ENCODE assay signal across 18 cellular contexts in genomic region chr1:165755393-165756010, GRCh38. TPM values are rescaled to one million over a fixed set of nuclear protein-coding genes. Genes with fewer than 3 reads are reported as not detected.
A peak's percentile ranks its signal among the peaks of the same experiment; 100 is the strongest.
DNase-seq lines count a peak whose midpoint lies in the region; ATAC-seq, FAIRE-seq and TF ChIP-seq lines count a peak whose summit lies in the region.
"Had no signal": no experiment of that assay in that cellular context is flagged by ENCODE, and none has a peak within 500 bp of the region (broad histone marks: within the 10 kb centered on the region; RNA-seq: fewer than 3 reads in every experiment).

No MANE protein-coding gene starts in this region.

- POLR2A ChIA-PET in K562 (lab: Yijun Ruan, JAX) = interaction anchor here (1.3 to 2.1 kb wide), 2 partner anchors 11 to 14 kb away, joined by 4 to 7 read pairs; partner anchors contain the start of gene TMCO1

- H3K4ac ChIP-seq in neuronal stem cell (ENCODE audit: low read length) = no peak overlapping the region

- H3K27me3 Mint-ChIP-seq in activated naive CD8-positive, alpha-beta T cell = no peaks in the 10 kb centered on the region
- H3K27me3 Mint-ChIP-seq in activated naive CD8-positive, alpha-beta T cell treated with anti-CD3 and anti-CD28 coated beads, Interleukin-2, amount 50 U/mL, for 24 hours = no peaks in the 10 kb centered on the region
- H3K27me3 Mint-ChIP-seq: B cell had no signal

- no peak overlapping the region for H2BK12ac ChIP-seq in neuronal stem cell (ENCODE audit: low read length)

- in situ Hi-C loops in K562 (cut with MboI) = no loop called here

- peaks cover 46% of the 10 kb centered on the region for H3K4me1 ChIP-seq in KMS-11 (ENCODE audit: low read depth, poor library complexity, severe bottlenecking)
- no peaks in the 10 kb centered on the region for H3K4me1 ChIP-seq in K562 (replicated peaks in 1 of 2; ENCODE audit: control insufficient read depth in 2 of 2, insufficient read depth in 2 of 2, low read length in 2 of 2)
- no peaks in the 10 kb centered on the region for H3K4me1 ChIP-seq in psoas muscle
- no peaks in the 10 kb centered on the region for H3K4me1 ChIP-seq in neuronal stem cell (ENCODE audit: control insufficient read depth in 2 of 2, insufficient read depth in 1 of 2, low read depth in 1 of 2, low read length in 2 of 2)

- H3K79me1 ChIP-seq in neuronal stem cell (ENCODE audit: low read depth, low read length) = no peaks in the 10 kb centered on the region

- TF ChIP-seq POLR2A in K562 (conservative IDR thresholded peaks at IDR 0.05) = no peak

- H3K9me3 ChIP-seq in K562 (replicated peaks; ENCODE audit: control insufficient read depth, insufficient read depth, low read depth, low read length) = no peaks in the 10 kb centered on the region
- H3K9me3 ChIP-seq in psoas muscle = no peaks in the 10 kb centered on the region
- no peaks in the 10 kb centered on the region for H3K9me3 ChIP-seq in neuronal stem cell (replicated peaks in 1 of 2; ENCODE audit: control insufficient read depth in 2 of 2, insufficient read depth in 1 of 2, low read depth in 1 of 2, low read length in 2 of 2)

- no peak overlapping the region for H3K9ac ChIP-seq in KMS-11
- no peak overlapping the region for H3K9ac ChIP-seq in K562 (ENCODE audit: insufficient read depth in 1 of 2, low read depth in 2 of 2, low read length in 2 of 2)
- no peak overlapping the region for H3K9ac ChIP-seq in neuronal stem cell (ENCODE audit: low read depth, low read length, poor library complexity)

- H4K20me1 ChIP-seq in KMS-11 (ENCODE audit: insufficient read depth) (peaks cover 4% of the 10 kb centered on the region; the same call in 1 of the 2 replicates), K562 (replicated peaks; ENCODE audit: control insufficient read depth, insufficient read depth, low read length) (no peaks in the 10 kb centered on the region)

- no peak overlapping the region for H3K14ac ChIP-seq in neuronal stem cell (ENCODE audit: low read length)

- no peak for ATAC-seq in activated naive CD8-positive, alpha-beta T cell treated with anti-CD3 and anti-CD28 coated beads, Interleukin-2, amount 50 U/mL, for 24 hours
- ATAC-seq in K562 (peak; percentile 61), psoas muscle (no peak)
- ATAC-seq: CD8-positive, alpha-beta T cell had no signal

- no peaks in the 10 kb centered on the region for H3K9me3 Mint-ChIP-seq in activated naive CD8-positive, alpha-beta T cell (ENCODE audit: low read depth)
- H3K9me3 Mint-ChIP-seq in activated naive CD8-positive, alpha-beta T cell treated with anti-CD3 and anti-CD28 coated beads, Interleukin-2, amount 50 U/mL, for 24 hours = no peaks in the 10 kb centered on the region
- H3K9me3 Mint-ChIP-seq: CD8-positive, alpha-beta T cell; HFFc6 had no signal

- H3K27ac Mint-ChIP-seq in activated naive CD8-positive, alpha-beta T cell = peak overlapping the region; percentile 34
- H3K27ac Mint-ChIP-seq in activated naive CD8-positive, alpha-beta T cell treated with anti-CD3 and anti-CD28 coated beads, Interleukin-2, amount 50 U/mL, for 24 hours = no peak overlapping the region
- H3K27ac Mint-ChIP-seq: B cell; CD8-positive, alpha-beta T cell; HFFc6 had no signal

- peaks cover 36% of the 10 kb centered on the region for H3K79me2 ChIP-seq in KMS-11 (ENCODE audit: insufficient read depth, low read depth)
- H3K79me2 ChIP-seq in K562 (ENCODE audit: control insufficient read depth, insufficient read depth, low read length) = peaks cover 18% of the 10 kb centered on the region; the same call in 2 of the 3 replicates

- no peak overlapping the region for H2BK5ac ChIP-seq in neuronal stem cell (ENCODE audit: low read length)

- H3K27me3 ChIP-seq in KMS-11 (ENCODE audit: insufficient read depth, low read depth) (no peaks in the 10 kb centered on the region), K562 (ENCODE audit: control insufficient read depth in 2 of 2, insufficient read depth in 2 of 2, low read length in 2 of 2) (no peaks in the 10 kb centered on the region; a peak in 1 of 5 replicates), psoas muscle (ENCODE audit: insufficient read depth in 3 of 3, low read length in 2 of 3) (no peaks in the 10 kb centered on the region), neuronal stem cell (ENCODE audit: control insufficient read depth in 3 of 3, insufficient read depth in 3 of 3, low read depth in 1 of 3, low read length in 3 of 3) (no peaks in the 10 kb centered on the region), H7 (ENCODE audit: control insufficient read depth, insufficient read depth, low read length) (no peaks in the 10 kb centered on the region)

- H2AK5ac ChIP-seq in neuronal stem cell (ENCODE audit: low read depth, low read length) = no peak overlapping the region

- no peaks in the 10 kb centered on the region for H3K9me1 ChIP-seq in K562 (ENCODE audit: control insufficient read depth, insufficient read depth, low read length)

- no peak overlapping the region for H4K91ac ChIP-seq in neuronal stem cell (ENCODE audit: low read depth, low read length, poor library complexity)

- no peak overlapping the region for H3K23ac ChIP-seq in neuronal stem cell (ENCODE audit: low read depth, low read length, poor library complexity)

- no peak overlapping the region for H2BK15ac ChIP-seq in neuronal stem cell (ENCODE audit: low read length)

- H3K36me3 ChIP-seq in KMS-11 (ENCODE audit: insufficient read depth) (peaks cover 6% of the 10 kb centered on the region; the same call in 1 of the 2 replicates), K562 (ENCODE audit: control insufficient read depth, insufficient read depth, low read length) (peaks cover 62% of the 10 kb centered on the region), psoas muscle (ENCODE audit: insufficient read depth in 1 of 2, low read depth in 1 of 2) (peaks cover 10 to 65% of the 10 kb centered on the region in 2 donors), neuronal stem cell (replicated peaks in 1 of 2; ENCODE audit: control insufficient read depth in 2 of 2, insufficient read depth in 2 of 2, low read length in 2 of 2) (peaks cover 0 to 53% of the 10 kb centered on the region in 2 donors), H7 (replicated peaks; ENCODE audit: control insufficient read depth, insufficient read depth, low read length) (no peaks in the 10 kb centered on the region; the same call in none of the 2 replicates)

- H2AFZ ChIP-seq in KMS-11 (ENCODE audit: low read depth) (no peak overlapping the region), K562 (ENCODE audit: low read depth, low read length) (no peak overlapping the region), neuronal stem cell (ENCODE audit: low read length) (no peak overlapping the region)

- intact Hi-C loops in K562 (cut with micrococcal nuclease) = no loop called here
- intact Hi-C loops in psoas muscle (cut with DNase I) = loop anchor here in 1 of 2 donors (1.0 kb wide), 1 partner anchor 24 kb away; no protein-coding TSS in a partner anchor

- no peak overlapping the region for H3K18ac ChIP-seq in neuronal stem cell (ENCODE audit: low read length)

- CTCF ChIA-PET in K562 (lab: Yijun Ruan, JAX; ENCODE audit: low intra/inter-chr PET ratio) = no interaction called here

- H3K36me3 Mint-ChIP-seq in activated naive CD8-positive, alpha-beta T cell = peaks cover 7% of the 10 kb centered on the region
- peaks cover 32% of the 10 kb centered on the region for H3K36me3 Mint-ChIP-seq in activated naive CD8-positive, alpha-beta T cell treated with anti-CD3 and anti-CD28 coated beads, Interleukin-2, amount 50 U/mL, for 24 hours (ENCODE audit: low read depth)

- no peak for TF ChIP-seq RAD21 in K562 (CRISPR knock-in tag; conservative IDR thresholded peaks at IDR 0.05 in 1 of 2, IDR thresholded peaks at IDR 0.05 in 1 of 2)

- no peak overlapping the region for H2BK120ac ChIP-seq in neuronal stem cell (ENCODE audit: low read depth, low read length)

- H3K4me2 ChIP-seq in KMS-11 (peak overlapping the region; percentile 56), K562 (ENCODE audit: insufficient read depth, low read length) (no peak overlapping the region), neuronal stem cell (ENCODE audit: insufficient read depth, low read length, poor library complexity, severe bottlenecking) (no peak overlapping the region)

- TF ChIP-seq CTCF in KMS-11 (conservative IDR thresholded peaks at IDR 0.05; ENCODE audit: low read depth, low read length) (no peak), K562 (IDR thresholded peaks at IDR 0.05 in 2 of 3, conservative IDR thresholded peaks at IDR 0.05 in 1 of 3; ENCODE audit: insufficient read depth in 2 of 3, low read depth in 1 of 3, low read length in 3 of 3) (no peak), psoas muscle (IDR thresholded peaks at IDR 0.05) (no peak)

- TF ChIP-seq EP300 in K562 (IDR thresholded peaks at IDR 0.05; ENCODE audit: low read length) = no peak

- H3K4me1 Mint-ChIP-seq in activated naive CD8-positive, alpha-beta T cell (ENCODE audit: low read depth) = peaks cover 26% of the 10 kb centered on the region
- H3K4me1 Mint-ChIP-seq in activated naive CD8-positive, alpha-beta T cell treated with anti-CD3 and anti-CD28 coated beads, Interleukin-2, amount 50 U/mL, for 24 hours = peaks cover 20% of the 10 kb centered on the region

- DNase-seq in activated naive CD8-positive, alpha-beta T cell treated with anti-CD3 and anti-CD28 coated beads, Interleukin-2, amount 50 U/mL, for 24 hours = no peak
- DNase-seq in K562 (ENCODE audit: extremely low read depth in 1 of 4, low spot score in 3 of 4) = no peak
- DNase-seq in psoas muscle = no peak
- DNase-seq in neuronal stem cell (ENCODE audit: low spot score) = no peak
- DNase-seq in H7 = no peak
- DNase-seq: CD8-positive, alpha-beta T cell; GOT3; HFFc6; Karpas-422; NCI-H2029; NCI-H2171 treated with DMSO at 0.1 percent for 48 hours; NCI-H510A; NCI-H82; SHP77 treated with DMSO at 0.1 percent for 48 hours had no signal

- H3K4me3 ChIP-seq in KMS-11 (IDR thresholded peaks at IDR 0.05; ENCODE audit: insufficient read depth, low read depth, low read length) (no peak overlapping the region), K562 (no peak overlapping the region), psoas muscle (no peak overlapping the region), neuronal stem cell (ENCODE audit: low read length in 2 of 2) (no peak overlapping the region), H7 (ENCODE audit: insufficient read depth, low read depth, low read length) (no peak overlapping the region)

- no peak overlapping the region; the same call in 1 of the 2 replicates for H3K27ac ChIP-seq in KMS-11
- no peak overlapping the region for H3K27ac ChIP-seq in K562 (ENCODE audit: extremely low read depth, low read depth, low read length)
- no peak overlapping the region for H3K27ac ChIP-seq in psoas muscle
- no peak overlapping the region for H3K27ac ChIP-seq in neuronal stem cell (replicated peaks; ENCODE audit: low read length)

- no peak overlapping the region for H3K4me3 Mint-ChIP-seq in activated naive CD8-positive, alpha-beta T cell
- H3K4me3 Mint-ChIP-seq in activated naive CD8-positive, alpha-beta T cell treated with anti-CD3 and anti-CD28 coated beads, Interleukin-2, amount 50 U/mL, for 24 hours = no peak overlapping the region
- H3K4me3 Mint-ChIP-seq: B cell; CD8-positive, alpha-beta T cell; HFFc6 had no signal

- no peak overlapping the region for H4K8ac ChIP-seq in neuronal stem cell (ENCODE audit: low read depth, low read length)

- BruUV-seq in K562 (replicated peaks; lab: Mats Ljungman, UMichigan) = no TSS peak

- no peak for FAIRE-seq in K562 (lab: Jason Lieb, UNC)
- FAIRE-seq: RCC 7860 had no signal

RNA-seq across cellular contexts. Expression of gene TMCO1, which starts 13.2 kb away (rescaled TPM):
- total RNA-seq in K562 (2011; cell fraction: chromatin; rRNA removed; ENCODE audit: low replicate concordance) = 97.8 and 105 TPM in 2 replicates
- total RNA-seq in K562 (2011; cell fraction: nucleolus; rRNA removed) = 150 and 173 TPM in 2 replicates
- total RNA-seq in K562 (2011; cell fraction: nucleoplasm; rRNA removed) = 115 and 163 TPM in 2 replicates
- total RNA-seq in K562 (2014; rRNA removed) = 69.3 and 92.7 TPM in 2 replicates
- 175 and 184 TPM in 2 replicates for total RNA-seq in K562 (2014; rRNA removed; fragmentation: Illumina TruSeq; extraction: Trizol)
- 151 and 166 TPM in 2 replicates for total RNA-seq in K562 (2015; rRNA removed; fragmentation: Illumina TruSeq; extraction: Trizol)
- 142 and 163 TPM in 2 replicates for total RNA-seq in K562 (2021)
- 230 and 276 TPM in 2 replicates for polyA plus RNA-seq in K562 (2011; rRNA removed)
- 109 and 166 TPM in 2 replicates for polyA plus RNA-seq in K562 (2011; cell fraction: cytosol; rRNA removed)
- polyA plus RNA-seq in K562 (2011; cell fraction: nucleus; rRNA removed) = 48.2 and 81.4 TPM in 2 replicates
- 150 and 162 TPM in 2 replicates for polyA plus RNA-seq in K562 (2012)
- polyA plus RNA-seq in K562 (2014; fragmentation: Illumina TruSeq; extraction: Trizol) = 184 and 213 TPM in 2 replicates
- polyA plus RNA-seq in K562 (2014; fragmentation: Nextera tagmentation; extraction: Ambion mirVana) = 100 to 1,000 TPM; 412 to 561 TPM
- polyA plus RNA-seq in K562 (2014; rRNA removed) = 123 and 126 TPM in 2 replicates
- 151 and 162 TPM in 2 replicates for polyA minus RNA-seq in K562 (2011; rRNA and poly(A)+ RNA removed)
- 53.0 and 77.6 TPM in 2 replicates for polyA minus RNA-seq in K562 (2011; cell fraction: cytosol; rRNA and poly(A)+ RNA removed)
- polyA minus RNA-seq in K562 (2011; cell fraction: nucleus; rRNA and poly(A)+ RNA removed) = 15.3 and 36.2 TPM in 2 replicates
- total RNA-seq in psoas muscle = 10 to 100 TPM; 31.5 to 41.9 (median 33.4) TPM
- polyA plus RNA-seq in psoas muscle = 10 to 100 TPM; 38.6 to 90.2 (median 86.0) TPM
- 103 TPM for polyA plus RNA-seq in neuronal stem cell (2013, experiment 1 of 2)
- 115 TPM for polyA plus RNA-seq in neuronal stem cell (2013, experiment 2 of 2)
- 56.3 and 81.2 TPM in 2 replicates for total RNA-seq in H7 (2014; rRNA removed; shearing (Covaris generic))

RNA-seq across cellular contexts. Expression of gene ALDH9A1, which starts 57.1 kb away (rescaled TPM):
- 27.7 and 31.2 TPM in 2 replicates for total RNA-seq in K562 (2011; cell fraction: chromatin; rRNA removed; ENCODE audit: low replicate concordance)
- total RNA-seq in K562 (2011; cell fraction: nucleolus; rRNA removed) = 19.8 and 22.0 TPM in 2 replicates
- total RNA-seq in K562 (2011; cell fraction: nucleoplasm; rRNA removed) = 25.7 and 26.5 TPM in 2 replicates
- 29.7 and 46.4 TPM in 2 replicates for total RNA-seq in K562 (2014; rRNA removed)
- 38.6 and 43.3 TPM in 2 replicates for total RNA-seq in K562 (2014; rRNA removed; fragmentation: Illumina TruSeq; extraction: Trizol)
- total RNA-seq in K562 (2015; rRNA removed; fragmentation: Illumina TruSeq; extraction: Trizol) = 38.1 and 39.2 TPM in 2 replicates
- total RNA-seq in K562 (2021) = 36.7 and 40.5 TPM in 2 replicates
- 42.6 and 54.3 TPM in 2 replicates for polyA plus RNA-seq in K562 (2011; rRNA removed)
- 13.1 and 32.4 TPM in 2 replicates for polyA plus RNA-seq in K562 (2011; cell fraction: cytosol; rRNA removed)
- polyA plus RNA-seq in K562 (2011; cell fraction: nucleus; rRNA removed) = 13.0 and 23.1 TPM in 2 replicates
- polyA plus RNA-seq in K562 (2012) = 33.3 and 39.6 TPM in 2 replicates
- polyA plus RNA-seq in K562 (2014; fragmentation: Illumina TruSeq; extraction: Trizol) = 40.5 and 42.6 TPM in 2 replicates
- polyA plus RNA-seq in K562 (2014; fragmentation: Nextera tagmentation; extraction: Ambion mirVana) = 10 to 100 TPM; 26.5 to 35.0 TPM
- 31.0 and 32.7 TPM in 2 replicates for polyA plus RNA-seq in K562 (2014; rRNA removed)
- 79.3 and 92.3 TPM in 2 replicates for polyA minus RNA-seq in K562 (2011; rRNA and poly(A)+ RNA removed)
- polyA minus RNA-seq in K562 (2011; cell fraction: cytosol; rRNA and poly(A)+ RNA removed) = 16.5 and 25.2 TPM in 2 replicates
- polyA minus RNA-seq in K562 (2011; cell fraction: nucleus; rRNA and poly(A)+ RNA removed) = 17.4 and 25.5 TPM in 2 replicates
- total RNA-seq in psoas muscle = 10 to 100 TPM; 40.9 to 69.3 (median 49.9) TPM
- 10 to 100 TPM; 30.4 to 37.0 (median 33.6) TPM for polyA plus RNA-seq in psoas muscle
- polyA plus RNA-seq in neuronal stem cell (2013, experiment 1 of 2) = 40.5 TPM
- polyA plus RNA-seq in neuronal stem cell (2013, experiment 2 of 2) = 42.0 TPM
- 81.9 and 104 TPM in 2 replicates for total RNA-seq in H7 (2014; rRNA removed; shearing (Covaris generic))
